In genomic region chr22:42678894-42679293, GRCh38 we compare ENCODE assay signal across 33 cellular contexts. TPM values are rescaled to one million over a fixed set of nuclear protein-coding genes. Genes with fewer than 3 reads are reported as not detected.
"Had no signal": no experiment of that assay in that cellular context is flagged by ENCODE, and none has a peak within 500 bp of the region (broad histone marks: within the 10 kb centered on the region; RNA-seq: fewer than 3 reads in every experiment).

No MANE protein-coding gene starts in this region.

- H3K27ac Mint-ChIP-seq: activated CD8-positive, alpha-beta memory T cell treated with anti-CD3 and anti-CD28 coated beads, Interleukin-2, amount 10 ng/mL, durations not matched to agents 7 days and 5 days; activated CD8-positive, alpha-beta T cell treated with anti-CD3 and anti-CD28 coated beads for 36 hours; activated naive CD4-positive, alpha-beta T cell treated with anti-CD3 and anti-CD28 coated beads for 36 hours; activated naive CD4-positive, alpha-beta T cell treated with anti-CD3 and anti-CD28 coated beads, Interleukin-2, amount 50 U/mL, for 24 hours; activated naive CD8-positive, alpha-beta T cell treated with anti-CD3 and anti-CD28 coated beads for 36 hours; activated naive CD8-positive, alpha-beta T cell treated with anti-CD3 and anti-CD28 coated beads, Interleukin-2, amount 50 U/mL, for 24 hours; activated T-helper 1 cell treated with anti-CD3 and anti-CD28 coated beads, Interleukin-12 subunit alpha, Interleukin-12 subunit beta, Interleukin-2, Interleukin-4 antibody, amounts not matched to agents 30 ng/mL and 10 ng/mL and 1 ng/mL, durations not matched to agents 14 hours and 24 hours and 36 hours; activated T-helper 2 cell treated with anti-CD3 and anti-CD28 coated beads, Interferon-gamma antibody, Interleukin-2, Interleukin-4, amounts not matched to agents 10 μg/mL and 5 μg/mL and 100 μg/mL, durations not matched to agents 14 hours and 24 hours and 36 hours had no signal

- H3K4me3 Mint-ChIP-seq: activated CD8-positive, alpha-beta memory T cell treated with anti-CD3 and anti-CD28 coated beads, Interleukin-2, amount 10 ng/mL, durations not matched to agents 7 days and 5 days; activated CD8-positive, alpha-beta T cell treated with anti-CD3 and anti-CD28 coated beads for 36 hours; activated naive CD4-positive, alpha-beta T cell treated with anti-CD3 and anti-CD28 coated beads for 36 hours; activated naive CD4-positive, alpha-beta T cell treated with anti-CD3 and anti-CD28 coated beads, Interleukin-2, amount 50 U/mL, for 24 hours; activated naive CD8-positive, alpha-beta T cell treated with anti-CD3 and anti-CD28 coated beads for 36 hours; activated naive CD8-positive, alpha-beta T cell treated with anti-CD3 and anti-CD28 coated beads, Interleukin-2, amount 50 U/mL, for 24 hours; activated T-helper 1 cell treated with anti-CD3 and anti-CD28 coated beads, Interleukin-12 subunit alpha, Interleukin-12 subunit beta, Interleukin-2, Interleukin-4 antibody, amounts not matched to agents 30 ng/mL and 10 ng/mL and 1 ng/mL, durations not matched to agents 14 hours and 24 hours and 36 hours had no signal

- H3K27me3 Mint-ChIP-seq: activated CD8-positive, alpha-beta T cell treated with anti-CD3 and anti-CD28 coated beads for 36 hours; activated naive CD4-positive, alpha-beta T cell treated with anti-CD3 and anti-CD28 coated beads, Interleukin-2, amount 50 U/mL, for 24 hours; activated naive CD8-positive, alpha-beta T cell treated with anti-CD3 and anti-CD28 coated beads for 36 hours; activated naive CD8-positive, alpha-beta T cell treated with anti-CD3 and anti-CD28 coated beads, Interleukin-2, amount 50 U/mL, for 24 hours had no signal

- H3K9me3 ChIP-seq: adrenal gland, body of pancreas, colonic mucosa, esophagus squamous epithelium, gastroesophageal sphincter had no signal

- DNase-seq: activated CD4-positive, alpha-beta T cell treated with anti-CD3 and anti-CD28 coated beads for 1 hour; activated CD4-positive, alpha-beta T cell treated with anti-CD3 and anti-CD28 coated beads for 48 hours; activated CD4-positive, alpha-beta T cell treated with anti-CD3 and anti-CD28 coated beads, Interleukin-2, amount 50 U/mL, for 1 hour; activated CD4-positive, alpha-beta T cell treated with anti-CD3 and anti-CD28 coated beads, Interleukin-2, amount 50 U/mL, for 48 hours; activated CD8-positive, alpha-beta memory T cell treated with anti-CD3 and anti-CD28 coated beads, Interleukin-2, amount 10 ng/mL, durations not matched to agents 7 days and 5 days; activated CD8-positive, alpha-beta memory T cell treated with anti-CD3 and anti-CD28 coated beads, Interleukin-2, amount 50 U/mL, for 4 hours; activated CD8-positive, alpha-beta T cell treated with anti-CD3 and anti-CD28 coated beads for 36 hours; activated effector memory CD4-positive, alpha-beta T cell treated with anti-CD3 and anti-CD28 coated beads, Interleukin-2, amount 50 U/mL, for 16 hours; activated naive CD4-positive, alpha-beta T cell treated with anti-CD3 and anti-CD28 coated beads for 36 hours; activated naive CD8-positive, alpha-beta T cell treated with anti-CD3 and anti-CD28 coated beads for 36 hours; activated naive CD8-positive, alpha-beta T cell treated with anti-CD3 and anti-CD28 coated beads, Interleukin-2, amount 50 U/mL, for 24 hours; activated T-cell treated with anti-CD3 and anti-CD28 coated beads, Interleukin-2, amount 50 U/mL, for 1 hour; activated T-cell treated with anti-CD3 and anti-CD28 coated beads, Interleukin-2, amount 50 U/mL, for 48 hours; adrenal gland; amygdala; aorta; body of pancreas; central memory CD4-positive, alpha-beta T cell; cerebellar nuclear complex; colonic mucosa; effector CD8-positive, alpha-beta T cell; esophagus squamous epithelium; foreskin melanocyte; T-helper 2 cell had no signal

- ATAC-seq: activated CD8-positive, alpha-beta memory T cell treated with anti-CD3 and anti-CD28 coated beads, Interleukin-2, amount 10 ng/mL, durations not matched to agents 7 days and 5 days; activated CD8-positive, alpha-beta T cell treated with anti-CD3 and anti-CD28 coated beads for 36 hours; activated naive CD8-positive, alpha-beta T cell treated with anti-CD3 and anti-CD28 coated beads, Interleukin-2, amount 50 U/mL, for 24 hours; body of pancreas; gastroesophageal sphincter had no signal

- H3K4me1 Mint-ChIP-seq: activated CD8-positive, alpha-beta memory T cell treated with anti-CD3 and anti-CD28 coated beads, Interleukin-2, amount 10 ng/mL, durations not matched to agents 7 days and 5 days; activated naive CD4-positive, alpha-beta T cell treated with anti-CD3 and anti-CD28 coated beads, Interleukin-2, amount 50 U/mL, for 24 hours; activated naive CD8-positive, alpha-beta T cell treated with anti-CD3 and anti-CD28 coated beads for 36 hours; activated naive CD8-positive, alpha-beta T cell treated with anti-CD3 and anti-CD28 coated beads, Interleukin-2, amount 50 U/mL, for 24 hours had no signal

- H3K27ac ChIP-seq: adrenal gland, body of pancreas, cardiac muscle cell, colonic mucosa, epithelial cell of prostate had no signal

- H3K27me3 ChIP-seq: adrenal gland, body of pancreas, cardiac muscle cell, colonic mucosa, esophagus squamous epithelium, gastroesophageal sphincter had no signal

- H3K9me3 Mint-ChIP-seq: activated naive CD4-positive, alpha-beta T cell treated with anti-CD3 and anti-CD28 coated beads, Interleukin-2, amount 50 U/mL, for 24 hours had no signal

- H3K4me3 ChIP-seq: adrenal gland, body of pancreas, cardiac muscle cell, colonic mucosa, esophagus squamous epithelium, gastroesophageal sphincter had no signal

- H3K36me3 ChIP-seq: adrenal gland, cardiac muscle cell, colonic mucosa, esophagus squamous epithelium, gastroesophageal sphincter had no signal

- H3K36me3 Mint-ChIP-seq: activated naive CD4-positive, alpha-beta T cell treated with anti-CD3 and anti-CD28 coated beads, Interleukin-2, amount 50 U/mL, for 24 hours; activated naive CD8-positive, alpha-beta T cell treated with anti-CD3 and anti-CD28 coated beads for 36 hours had no signal

RNA-seq across cellular contexts. Expression of gene ATP5MGL, which starts 38.5 kb away (rescaled TPM):
- total RNA-seq: body of pancreas, glomerular endothelial cell had no signal
- polyA plus RNA-seq: adrenal gland, aorta had no signal

RNA-seq across cellular contexts. Expression of gene A4GALT, which starts 41.8 kb away (rescaled TPM):
- total RNA-seq: activated CD8-positive, alpha-beta memory T cell treated with anti-CD3 and anti-CD28 coated beads for 36 hours; activated naive CD4-positive, alpha-beta T cell treated with anti-CD3 and anti-CD28 coated beads for 36 hours; activated T-helper 1 cell treated with anti-CD3 and anti-CD28 coated beads, Interleukin-12 subunit alpha, Interleukin-12 subunit beta, Interleukin-2, Interleukin-4 antibody, amounts not matched to agents 30 ng/mL and 10 ng/mL and 1 ng/mL, durations not matched to agents 14 hours and 24 hours and 36 hours; activated T-helper 2 cell treated with anti-CD3 and anti-CD28 coated beads, Interferon-gamma antibody, Interleukin-2, Interleukin-4, amounts not matched to agents 10 μg/mL and 5 μg/mL and 100 μg/mL, durations not matched to agents 14 hours and 24 hours and 36 hours; T-helper 1 cell treated with Interleukin-12 subunit alpha and Interleukin-12 subunit beta and Interleukin-4 antibody, amounts not matched to agents 30 ng/mL and 1 ng/mL, for 36 hours had no signal
